20 cellular contexts compared by ENCODE assay signal in genomic region chr12:69440886-69441285, GRCh38. TPM values are rescaled to one million over a fixed set of nuclear protein-coding genes. Genes with fewer than 3 reads are reported as not detected.
DNase-seq lines count a peak whose midpoint lies in the region; ATAC-seq and TF ChIP-seq lines count a peak whose summit lies in the region.
"Had no signal": no experiment of that assay in that cellular context is flagged by ENCODE, and none has a peak within 500 bp of the region (broad histone marks: within the 10 kb centered on the region; RNA-seq: fewer than 3 reads in every experiment).

No MANE protein-coding gene starts in this region.

- no peaks in the 10 kb centered on the region for H4K20me1 ChIP-seq in mammary epithelial cell (ENCODE audit: insufficient read depth, low read length)
- H4K20me1 ChIP-seq: BLaER1 treated with 17β-estradiol and CSF1 and Interleukin-3, amounts not matched to agents 10 nM and 100 nM had no signal

- H3K27ac ChIP-seq in breast epithelium (peak overlapping the region; percentile 8 to 40), mammary epithelial cell (ENCODE audit: insufficient read depth, low read depth, low read length) (no peak overlapping the region)
- H3K27ac ChIP-seq: A549; BLaER1 treated with 17β-estradiol and CSF1 and Interleukin-3, amounts not matched to agents 10 nM and 100 nM had no signal

- H3K27me3 ChIP-seq in breast epithelium, result no peaks in the 10 kb centered on the region
- H3K27me3 ChIP-seq in mammary epithelial cell (ENCODE audit: insufficient read depth, low read length), result no peaks in the 10 kb centered on the region
- H3K27me3 ChIP-seq: BE2C; BLaER1 treated with 17β-estradiol and CSF1 and Interleukin-3, amounts not matched to agents 10 nM and 100 nM had no signal

- CTCF ChIA-PET in mammary epithelial cell (lab: Charles Lee; ENCODE audit: low non-redundant PET), result no interaction called here

- WGBS in mammary epithelial cell (ENCODE audit: low coverage, missing lambda C conversion rate), result 77% methylated on average over 2 of the region's 2 CpGs

- ATAC-seq in left lobe of liver (peak; percentile 68), GM19452 (IDR thresholded peaks at IDR 0.05; ENCODE audit: unreplicated experiment) (no peak)
- ATAC-seq: A549 had no signal

- H3K79me2 ChIP-seq in mammary epithelial cell (ENCODE audit: insufficient read depth, low read length), result no peaks in the 10 kb centered on the region

- BruUV-seq in mammary epithelial cell (replicated peaks; lab: Mats Ljungman, UMichigan), result no TSS peak

- H3K4me1 ChIP-seq in breast epithelium (no peaks in the 10 kb centered on the region), mammary epithelial cell (ENCODE audit: insufficient read depth, low read length) (no peaks in the 10 kb centered on the region)
- H3K4me1 ChIP-seq: A549; BE2C; BLaER1 treated with 17β-estradiol and CSF1 and Interleukin-3, amounts not matched to agents 10 nM and 100 nM; HAP-1 had no signal

- no peak overlapping the region for H3K9ac ChIP-seq in mammary epithelial cell (ENCODE audit: insufficient read depth, low read length)
- H3K9ac ChIP-seq: BLaER1 treated with 17β-estradiol and CSF1 and Interleukin-3, amounts not matched to agents 10 nM and 100 nM had no signal

- H3K4me2 ChIP-seq in mammary epithelial cell (ENCODE audit: insufficient read depth, low read depth, low read length), result no peak overlapping the region
- H3K4me2 ChIP-seq: A549; BLaER1 treated with 17β-estradiol and CSF1 and Interleukin-3, amounts not matched to agents 10 nM and 100 nM had no signal

- H2AFZ ChIP-seq in mammary epithelial cell (ENCODE audit: low read depth, low read length), result no peak overlapping the region

- in situ Hi-C loops in mammary epithelial cell (cut with MboI; ENCODE audit: low sequenced_read_pairs in 2 of 2), result no loop called here

- no peaks in the 10 kb centered on the region for H3K9me3 ChIP-seq in breast epithelium
- H3K9me3 ChIP-seq in mammary epithelial cell (replicated peaks; ENCODE audit: insufficient read depth, low read length), result no peaks in the 10 kb centered on the region
- H3K9me3 ChIP-seq: A549, BE2C, HAP-1 had no signal

- no peak for DNase-seq in breast epithelium (ENCODE audit: low spot score in 2 of 2)
- DNase-seq in mammary epithelial cell, result no peak
- DNase-seq in left lobe of liver (ENCODE audit: low spot score), result no peak
- peak; percentile 28 for DNase-seq in renal cortical epithelial cell (ENCODE audit: low read depth)
- no peak for DNase-seq in Kasumi-1 (lab: John Stamatoyannopoulos, UW)
- no peak for DNase-seq in activated T-cell treated with anti-CD3 and anti-CD28 coated beads, Interleukin-2, amount 50 U/mL, for 1 hour
- DNase-seq: 8988T; ACHN; AML-193; BE2C; CD4-positive, alpha-beta T cell; CD8-positive, alpha-beta memory T cell; DMS 273 treated with DMSO at 0.1 percent for 48 hours; DND-41; GOT3; HFFc6 had no signal

- no peak for TF ChIP-seq POLR2A in breast epithelium (IDR thresholded peaks at IDR 0.05)

- intact Hi-C loops in breast epithelium (cut with DNase I; ENCODE audit: low total_unique reads), result no loop called here
- intact Hi-C loops in mammary epithelial cell (cut with micrococcal nuclease), result no loop called here

- H3K4me3 ChIP-seq in breast epithelium, result no peak overlapping the region
- H3K4me3 ChIP-seq in mammary epithelial cell (replicated peaks in 1 of 3; ENCODE audit: insufficient read depth in 1 of 3, low read depth in 2 of 3, low read length in 3 of 3), result no peak overlapping the region
- H3K4me3 ChIP-seq: A549; BLaER1 treated with 17β-estradiol and CSF1 and Interleukin-3, amounts not matched to agents 10 nM and 100 nM; HAP-1 had no signal

- TF ChIP-seq CTCF in breast epithelium (IDR thresholded peaks at IDR 0.05) (no peak), mammary epithelial cell (conservative IDR thresholded peaks at IDR 0.05 in 1 of 2, IDR thresholded peaks at IDR 0.05 in 1 of 2; ENCODE audit: extremely low read depth in 1 of 2, insufficient read depth in 1 of 2, low read depth in 1 of 2, low read length in 2 of 2) (no peak)

- no peaks in the 10 kb centered on the region for H3K36me3 ChIP-seq in breast epithelium
- H3K36me3 ChIP-seq in mammary epithelial cell (ENCODE audit: insufficient read depth, low read length), result no peaks in the 10 kb centered on the region
- H3K36me3 ChIP-seq: BE2C; BLaER1 treated with 17β-estradiol and CSF1 and Interleukin-3, amounts not matched to agents 10 nM and 100 nM; HAP-1 had no signal

- dilution Hi-C loops in mammary epithelial cell (cut with HindIII; ENCODE audit: low sequenced_read_pairs), result no loop called here

RNA-seq across cellular contexts. Expression of gene FRS2, which starts 29.3 kb away (rescaled TPM):
- total RNA-seq in breast epithelium, result 100 to 1,000 TPM in 1 of 3 donors, 10 to 100 TPM in 2; 54.9 to 125 (median 72.4) TPM
- 10 to 100 TPM; 30.0 to 72.7 TPM for total RNA-seq in mammary epithelial cell
- 18.6 TPM for polyA plus RNA-seq in mammary epithelial cell
- polyA minus RNA-seq in mammary epithelial cell, result 46.5 TPM
- total RNA-seq in left lobe of liver, result 15.2 TPM
- total RNA-seq in renal cortical epithelial cell, result 47.9 and 73.7 TPM in 2 replicates
